In the genomic region with DNA sequence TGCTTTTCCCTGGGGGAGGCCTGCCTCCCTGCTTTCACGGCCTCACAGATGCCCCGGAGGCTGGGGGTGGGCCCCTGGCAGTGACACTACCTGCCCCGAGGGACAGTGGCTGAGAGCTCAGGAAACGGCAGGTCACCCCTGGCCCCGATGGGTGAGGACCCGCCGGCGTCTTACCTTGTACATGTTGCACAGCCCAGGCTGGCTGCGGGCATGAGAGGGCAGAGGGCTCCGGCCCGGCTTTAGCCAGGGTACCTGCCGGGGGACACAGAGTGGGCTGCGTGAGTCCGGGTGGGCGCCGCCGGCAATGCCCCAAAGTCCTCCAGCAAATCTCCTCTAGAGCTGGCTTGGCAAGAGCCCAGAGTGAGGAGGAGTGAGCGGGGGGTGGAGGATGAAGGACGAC, we compare ENCODE assay signal across 18 cellular contexts.
DNase-seq lines count a peak whose midpoint lies in the region; ATAC-seq and TF ChIP-seq lines count a peak whose summit lies in the region.
"Had no signal": no experiment of that assay in that cellular context is flagged by ENCODE, and none has a peak within 500 bp of the region (broad histone marks: within the 10 kb centered on the region; RNA-seq: fewer than 3 reads in every experiment).

No MANE protein-coding gene starts in this region.

- intact Hi-C loops in dorsolateral prefrontal cortex (cut with DNase I) = loop anchor here in 1 of 2 donors (2.0 kb wide), 1 partner anchor 45 kb away; no protein-coding TSS in a partner anchor

- peaks cover 69% of the 10 kb centered on the region for H4K20me1 ChIP-seq in BLaER1

- TF ChIP-seq CTCF in dorsolateral prefrontal cortex (IDR thresholded peaks at IDR 0.05 in 54 of 56, conservative IDR thresholded peaks at IDR 0.05 in 2 of 56; ENCODE audit: low read depth in 1 of 56, partially characterized antibody in 56 of 56) = no peak

- H3K4me1 ChIP-seq in BLaER1 = peaks cover 92% of the 10 kb centered on the region
- H3K4me1 ChIP-seq in CD4-positive, CD25-positive, alpha-beta regulatory T cell (ENCODE audit: control insufficient read depth, insufficient read depth, low read length, poor library complexity, severe bottlenecking) = peaks cover 10% of the 10 kb centered on the region

- peaks cover 0 to 1% (median 0%) of the 10 kb centered on the region in 7 donors for H3K9me3 Mint-ChIP-seq in CD4-positive, CD25-positive, alpha-beta regulatory T cell
- H3K9me3 Mint-ChIP-seq in stimulated activated effector memory CD8-positive, alpha-beta T cell treated with anti-CD3 and anti-CD28 coated beads, Interleukin-12 subunit alpha, Interleukin-12 subunit beta, amount 100 ng/mL, for 72 hours = no peaks in the 10 kb centered on the region

- H3K36me3 Mint-ChIP-seq in CD4-positive, CD25-positive, alpha-beta regulatory T cell = peaks cover 34% of the 10 kb centered on the region
- peaks cover 55% of the 10 kb centered on the region for H3K36me3 Mint-ChIP-seq in stimulated activated effector memory CD8-positive, alpha-beta T cell treated with anti-CD3 and anti-CD28 coated beads, Interleukin-12 subunit alpha, Interleukin-12 subunit beta, amount 100 ng/mL, for 72 hours

- H3K4me2 ChIP-seq in BLaER1 = peak overlapping the region; percentile 76

- no peak for ATAC-seq in CD4-positive, CD25-positive, alpha-beta regulatory T cell (ENCODE audit: low read depth in 2 of 2)
- ATAC-seq in stimulated activated effector memory CD8-positive, alpha-beta T cell treated with anti-CD3 and anti-CD28 coated beads, Interleukin-12 subunit alpha, Interleukin-12 subunit beta, amount 100 ng/mL, for 72 hours = no peak
- no peak for ATAC-seq in HG03520 (IDR thresholded peaks at IDR 0.05; ENCODE audit: unreplicated experiment)
- ATAC-seq: K562 had no signal

- H3K4me1 Mint-ChIP-seq in CD4-positive, CD25-positive, alpha-beta regulatory T cell = peaks cover 6 to 44% (median 17%) of the 10 kb centered on the region in 4 donors
- H3K4me1 Mint-ChIP-seq in stimulated activated effector memory CD8-positive, alpha-beta T cell treated with anti-CD3 and anti-CD28 coated beads, Interleukin-12 subunit alpha, Interleukin-12 subunit beta, amount 100 ng/mL, for 72 hours = peaks cover 66% of the 10 kb centered on the region

- H3K4me3 ChIP-seq in BLaER1 (no peak overlapping the region), dorsolateral prefrontal cortex (peak overlapping the region in 58 of 59 donors; percentile 10 to 84 (median 61))
- no peak overlapping the region for H3K4me3 ChIP-seq in CD4-positive, CD25-positive, alpha-beta regulatory T cell (ENCODE audit: low read depth, low read length)
- H3K4me3 ChIP-seq: GM23248, K562 had no signal

- H3K9me3 ChIP-seq in BLaER1 = no peaks in the 10 kb centered on the region
- H3K9me3 ChIP-seq in CD4-positive, CD25-positive, alpha-beta regulatory T cell (ENCODE audit: control insufficient read depth in 2 of 2, low read length in 2 of 2) = no peaks in the 10 kb centered on the region

- peak overlapping the region; percentile 5; the same call in 1 of the 2 replicates for H3K9ac ChIP-seq in BLaER1
- H3K9ac ChIP-seq: GM23248 had no signal

- peak overlapping the region in 2 of 3 donors; percentile 54 to 80 for H3K27ac Mint-ChIP-seq in CD4-positive, CD25-positive, alpha-beta regulatory T cell
- H3K27ac Mint-ChIP-seq in stimulated activated effector memory CD8-positive, alpha-beta T cell treated with anti-CD3 and anti-CD28 coated beads, Interleukin-12 subunit alpha, Interleukin-12 subunit beta, amount 100 ng/mL, for 72 hours = peak overlapping the region; percentile 89

- H3K4me3 Mint-ChIP-seq in CD4-positive, CD25-positive, alpha-beta regulatory T cell = no peak overlapping the region
- no peak overlapping the region for H3K4me3 Mint-ChIP-seq in stimulated activated effector memory CD8-positive, alpha-beta T cell treated with anti-CD3 and anti-CD28 coated beads, Interleukin-12 subunit alpha, Interleukin-12 subunit beta, amount 100 ng/mL, for 72 hours
- H3K4me3 Mint-ChIP-seq: CD4-positive, alpha-beta memory T cell had no signal

- no peaks in the 10 kb centered on the region for H3K27me3 Mint-ChIP-seq in CD4-positive, CD25-positive, alpha-beta regulatory T cell
- H3K27me3 Mint-ChIP-seq: CD4-positive, alpha-beta memory T cell had no signal

- H3K27me3 ChIP-seq in BLaER1 (0 out of 2 replicates have a peak, but pooled peaks cover 4% of the 10 kb centered on the region), dorsolateral prefrontal cortex (no peaks in the 10 kb centered on the region)
- no peaks in the 10 kb centered on the region for H3K27me3 ChIP-seq in CD4-positive, CD25-positive, alpha-beta regulatory T cell (ENCODE audit: control insufficient read depth, insufficient read depth, low read length)

- DNase-seq in CD4-positive, CD25-positive, alpha-beta regulatory T cell = no peak
- DNase-seq in dorsolateral prefrontal cortex (peak in 2 of 10 donors; percentile 8 to 30), SW 1271 (lab: John Stamatoyannopoulos, UW) (no peak), retina (no peak)
- no peak for DNase-seq in stimulated activated effector memory CD8-positive, alpha-beta T cell treated with anti-CD3 and anti-CD28 coated beads, Interleukin-12 subunit alpha, Interleukin-12 subunit beta, amount 100 ng/mL, for 72 hours (ENCODE audit: low spot score in 2 of 2)
- DNase-seq: ACHN; AML-193; Calu3; CD4-positive, alpha-beta memory T cell; DMS79; GM23248; NCI-H1417 treated with DMSO at 0.1 percent for 48 hours; NCI-H1930; NK-92 treated with Interleukin-12 subunit alpha and Interleukin-12 subunit beta, amount 100 ng/mL, for 24 hours; SIG-M5 had no signal

- peaks cover 71% of the 10 kb centered on the region for H3K36me3 ChIP-seq in BLaER1
- H3K36me3 ChIP-seq in CD4-positive, CD25-positive, alpha-beta regulatory T cell (ENCODE audit: control insufficient read depth, insufficient read depth, low read length) = peaks cover 53% of the 10 kb centered on the region

- peak overlapping the region; percentile 40 for H3K27ac ChIP-seq in BLaER1
- H3K27ac ChIP-seq in CD4-positive, CD25-positive, alpha-beta regulatory T cell (ENCODE audit: insufficient read depth, low read length, poor library complexity, severe bottlenecking) = no peak overlapping the region
- peak overlapping the region in 48 of 59 donors; percentile 0 to 99 (median 76) for H3K27ac ChIP-seq in dorsolateral prefrontal cortex
- H3K27ac ChIP-seq: GM23248 had no signal

Comparison
In these comparisons a context has a peak if more than half of its experiments do, and no peak if none do; other contexts are left out.
1. H3K4me3 ChIP-seq: peak in dorsolateral prefrontal cortex (58 of 59); none in BLaER1 (single experiment) and CD4-positive, CD25-positive, alpha-beta regulatory T cell (single experiment).